In genomic region chr2:132692816-132693215, GRCh38 we compare ENCODE assay signal across 1 cellular context.
TF ChIP-seq lines count a peak whose summit lies in the region.

No MANE protein-coding gene starts in this region.

TF ChIP-seq in IMR-90, 13 proteins besides CTCF, POLR2A, EP300 and RAD21 (continued from another document):
- no peak for TF ChIP-seq ELK1 (IDR thresholded peaks at IDR 0.05; ENCODE audit: borderline replicate concordance, low read depth, low read length)
- TF ChIP-seq SMC3 (IDR thresholded peaks at IDR 0.05; ENCODE audit: low read depth, low read length) = no peak
- TF ChIP-seq CEBPB (IDR thresholded peaks at IDR 0.05; ENCODE audit: low read depth, low read length) = no peak
- no peak for TF ChIP-seq RFX5 (IDR thresholded peaks at IDR 0.05; ENCODE audit: low read depth, low read length)
- no peak for TF ChIP-seq BHLHE40 (IDR thresholded peaks at IDR 0.05; ENCODE audit: low read depth, low read length)
- no peak for TF ChIP-seq NFE2L2 (IDR thresholded peaks at IDR 0.05; ENCODE audit: low read depth, low read length)
- no peak for TF ChIP-seq RCOR1 (IDR thresholded peaks at IDR 0.05; ENCODE audit: insufficient replicate concordance, low read length)
- no peak for TF ChIP-seq MAFK (IDR thresholded peaks at IDR 0.05; ENCODE audit: low read depth, low read length)
- no peak for TF ChIP-seq MXI1 (IDR thresholded peaks at IDR 0.05; ENCODE audit: borderline replicate concordance, low read depth, low read length)
- TF ChIP-seq MAZ (IDR thresholded peaks at IDR 0.05; ENCODE audit: borderline replicate concordance, low read depth, low read length) = no peak
- TF ChIP-seq USF2 (IDR thresholded peaks at IDR 0.05; ENCODE audit: low read depth, low read length) = no peak
- TF ChIP-seq CHD1 (IDR thresholded peaks at IDR 0.05; ENCODE audit: low read depth, low read length) = no peak
